In the genomic region with DNA sequence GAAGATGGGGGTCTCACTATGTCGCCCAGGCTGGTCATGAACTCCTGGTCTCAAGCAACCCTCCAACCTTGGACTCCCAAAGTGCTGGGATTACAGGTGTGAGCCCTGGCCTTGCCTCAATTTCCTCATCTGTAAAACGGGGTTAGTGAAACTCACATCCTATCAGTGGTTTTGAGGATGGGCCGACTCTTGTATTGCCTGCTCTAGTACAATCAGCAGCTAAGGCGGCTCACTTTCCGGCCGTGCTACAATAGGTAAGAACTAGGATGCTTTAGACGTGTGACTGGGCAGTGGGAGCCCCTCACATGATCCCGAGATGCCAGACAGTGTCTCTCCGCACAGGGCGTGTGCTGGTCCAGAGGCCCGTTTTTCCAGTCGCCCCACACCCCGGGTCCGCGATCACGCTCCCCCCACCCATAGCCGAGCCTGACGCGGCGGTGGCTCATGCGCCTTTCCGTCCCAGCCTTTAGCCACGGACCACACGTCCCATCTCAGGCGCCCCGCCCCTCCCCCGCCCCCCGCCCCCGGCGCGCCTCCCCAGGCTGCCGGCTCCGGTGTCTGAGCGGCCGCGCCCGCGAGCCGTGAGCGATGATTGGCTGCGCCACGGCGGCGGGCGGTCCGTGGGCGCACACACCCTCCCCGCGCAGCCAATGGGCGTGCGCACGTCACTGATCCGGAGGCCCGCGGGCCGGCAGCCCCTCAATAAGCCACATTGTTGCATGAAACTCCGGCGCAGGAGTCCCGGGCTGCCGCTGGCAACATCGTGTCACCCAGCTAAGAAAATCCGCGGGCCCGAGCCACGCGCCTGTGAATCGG, we compare ENCODE assay signal across 8 cellular contexts. TPM values are rescaled to one million over a fixed set of nuclear protein-coding genes. Genes with fewer than 3 reads are reported as not detected.
DNase-seq lines count a peak whose midpoint lies in the region; ATAC-seq, FAIRE-seq and TF ChIP-seq lines count a peak whose summit lies in the region.

A gene (plus strand): TSS at position 710 of the 816 bp plus-strand sequence. CDS start 454 bp downstream, outside the sequence.

- no peaks in the 10 kb centered on the region for H3K9me3 ChIP-seq in kidney (ENCODE audit: control insufficient read depth in 1 of 2, low read length in 2 of 2)

- H3K4me1 ChIP-seq in kidney (ENCODE audit: control insufficient read depth in 1 of 2, insufficient read depth in 1 of 2, low read depth in 1 of 2, low read length in 2 of 2), result peaks cover 0 to 10% of the 10 kb centered on the region in 2 donors

- H3K9ac ChIP-seq in kidney (ENCODE audit: low read length in 2 of 2), result peak within 1 kb of the TSS in 1 of 2 donors; percentile 19

- no peaks in the 10 kb centered on the region for H3K36me3 ChIP-seq in kidney (ENCODE audit: control insufficient read depth in 1 of 2, insufficient read depth in 2 of 2, low read length in 2 of 2)

- FAIRE-seq in kidney (lab: Jason Lieb, UNC), result no peak

- no peak for TF ChIP-seq CTCF in kidney (IDR thresholded peaks at IDR 0.05; ENCODE audit: borderline replicate concordance, extremely low read depth, insufficient read depth)

- DNase-seq in 8988T, result peak; percentile 95
- DNase-seq in NCI-H2196 (lab: John Stamatoyannopoulos, UW; ENCODE audit: unreplicated experiment), result peak; percentile 69
- peak; percentile 65 to 74 (median 68) for DNase-seq in activated CD4-positive, CD25-positive, alpha-beta regulatory T cell (lab: John Stamatoyannopoulos, UW)
- DNase-seq in caudate nucleus (lab: John Stamatoyannopoulos, UW), result peak in 55 of 61 donors; percentile 10 to 83 (median 53)
- peak; percentile 94 for DNase-seq in kidney
- peak; percentile 36 to 67 for DNase-seq in stimulated activated CD4-positive, alpha-beta T cell treated with anti-CD3 and anti-CD28 coated beads, Interleukin-1b, Interleukin-23, amount 100 ng/mL, for 1 hour (ENCODE audit: low read depth in 2 of 2)

- intact Hi-C loops in kidney (cut with DNase I), result no loop called here

- no peak within 1 kb of the TSS for H3K27ac ChIP-seq in caudate nucleus (ENCODE audit: low read depth, low read length)
- H3K27ac ChIP-seq in kidney (ENCODE audit: low read depth in 2 of 2, low read length in 2 of 2), result no peak within 1 kb of the TSS

- peak within 1 kb of the TSS; percentile 42 to 48 for H3K4me3 ChIP-seq in kidney (ENCODE audit: low read length in 2 of 2)

- ATAC-seq in GM18508 (IDR thresholded peaks at IDR 0.05; ENCODE audit: insufficient read depth, unreplicated experiment) (peak; percentile 40), HG02973 (IDR thresholded peaks at IDR 0.05; ENCODE audit: unreplicated experiment) (peak; percentile 78)

RNA-seq across cellular contexts. Expression of the gene that starts here (rescaled TPM):
- total RNA-seq in kidney, result 8.6 TPM
- 0.47 TPM for polyA plus RNA-seq in kidney (ENCODE audit: insufficient read depth, low read depth, low replicate concordance)
